8 cellular contexts compared by ENCODE assay signal in the genomic region with DNA sequence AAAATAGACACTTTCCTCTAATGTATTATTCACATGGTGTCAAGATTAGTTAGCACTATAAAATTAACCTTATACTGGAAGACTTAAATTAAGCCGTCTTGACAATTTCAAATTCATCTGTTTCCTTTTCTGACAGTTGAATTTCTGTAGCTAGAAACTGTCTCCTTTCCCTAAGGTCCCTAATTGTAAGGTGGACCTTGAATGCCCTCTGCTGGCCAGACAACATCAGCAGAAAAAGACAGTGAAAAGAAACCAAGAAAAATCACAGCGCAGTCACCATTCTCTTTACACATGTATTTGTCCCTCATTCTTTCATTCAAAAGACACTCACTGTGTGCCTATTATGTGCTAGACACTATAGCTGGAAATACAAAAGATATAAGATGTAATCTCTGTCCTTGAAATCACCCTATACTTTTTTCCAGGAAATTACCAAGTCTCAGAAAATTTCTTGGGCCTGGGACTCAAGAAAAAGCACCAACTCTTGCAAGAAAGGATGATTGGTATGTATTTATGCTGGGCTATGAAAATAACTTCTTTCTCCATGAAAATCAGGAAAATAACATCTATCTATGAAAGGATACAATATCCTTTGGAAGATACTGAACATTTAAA. TPM values are rescaled to one million over a fixed set of nuclear protein-coding genes. Genes with fewer than 3 reads are reported as not detected.
DNase-seq lines count a peak whose midpoint lies in the region; ATAC-seq and TF ChIP-seq lines count a peak whose summit lies in the region.

No MANE protein-coding gene starts in this region.

- H3K79me2 ChIP-seq in Karpas-422 (ENCODE audit: low read length), result no peaks in the 10 kb centered on the region

- H3K9me2 ChIP-seq in Karpas-422 (replicated peaks; ENCODE audit: insufficient read depth, low read length), result no peaks in the 10 kb centered on the region

- H3K36me3 ChIP-seq in Karpas-422 (ENCODE audit: insufficient read depth, low read length), result no peaks in the 10 kb centered on the region
- H3K36me3 ChIP-seq in colonic mucosa, result no peaks in the 10 kb centered on the region
- no peaks in the 10 kb centered on the region for H3K36me3 ChIP-seq in lung (ENCODE audit: control insufficient read depth in 2 of 2, insufficient read depth in 2 of 2, low read length in 2 of 2)

- no peak overlapping the region for H3K9ac ChIP-seq in Karpas-422 (ENCODE audit: low read length)
- no peak overlapping the region for H3K9ac ChIP-seq in colonic mucosa (ENCODE audit: low read depth in 2 of 2, low read length in 2 of 2)

- H3K9me3 ChIP-seq in Karpas-422 (ENCODE audit: low read length) (no peaks in the 10 kb centered on the region), colonic mucosa (no peaks in the 10 kb centered on the region), lung (ENCODE audit: control insufficient read depth in 2 of 2, insufficient read depth in 1 of 2, low read length in 1 of 2) (no peaks in the 10 kb centered on the region)

- TF ChIP-seq CTCF in colonic mucosa (IDR thresholded peaks at IDR 0.05) (peak; percentile 44), lung (IDR thresholded peaks at IDR 0.05; ENCODE audit: control extremely low read depth, extremely low read depth) (peak; percentile 54)

- WGBS in lung, 2 donors, result 21 to 26% methylated on average over 2 of the region's 2 CpGs

- peaks cover 6% of the 10 kb centered on the region for H3K4me1 ChIP-seq in Karpas-422 (ENCODE audit: low read length)
- H3K4me1 ChIP-seq in colonic mucosa, result no peaks in the 10 kb centered on the region
- no peaks in the 10 kb centered on the region for H3K4me1 ChIP-seq in lung (ENCODE audit: control insufficient read depth in 2 of 2, insufficient read depth in 2 of 2, low read length in 2 of 2)

- H3K4me2 ChIP-seq in Karpas-422 (ENCODE audit: low read depth, low read length, poor library complexity, severe bottlenecking), result no peak overlapping the region

- DNase-seq in Daoy (ENCODE audit: low read depth) (peak; percentile 40), Karpas-422 (peak; percentile 79), SKM-1 treated with dmso at 0.1 percent for 144 hours (lab: John Stamatoyannopoulos, UW; ENCODE audit: unreplicated experiment) (peak; percentile 50), colonic mucosa (peak; percentile 34), lung (ENCODE audit: low spot score) (peak; percentile 42), substantia nigra (lab: John Stamatoyannopoulos, UW) (peak in 31 of 49 donors; percentile 0 to 60 (median 12))

- H3K27me3 ChIP-seq in Karpas-422 (ENCODE audit: low read length) (no peaks in the 10 kb centered on the region), colonic mucosa (no peaks in the 10 kb centered on the region), lung (ENCODE audit: control insufficient read depth, insufficient read depth) (no peaks in the 10 kb centered on the region)

- no peaks in the 10 kb centered on the region for H4K20me1 ChIP-seq in Karpas-422 (ENCODE audit: insufficient read depth, low read depth, low read length)

- intact Hi-C loops in colonic mucosa (cut with DNase I), result no loop called here

- no peak overlapping the region for H3K4me3 ChIP-seq in Karpas-422 (ENCODE audit: low read length)
- no peak overlapping the region for H3K4me3 ChIP-seq in colonic mucosa
- no peak overlapping the region for H3K4me3 ChIP-seq in lung

- H3K27ac ChIP-seq in Karpas-422 (ENCODE audit: low read length), result no peak overlapping the region
- H3K27ac ChIP-seq in colonic mucosa, result no peak overlapping the region
- H3K27ac ChIP-seq in lung (ENCODE audit: low read depth in 1 of 2, low read length in 1 of 2), result no peak overlapping the region
- no peak overlapping the region for H3K27ac ChIP-seq in substantia nigra (ENCODE audit: low read depth, low read length, poor library complexity, severe bottlenecking)

- peak; percentile 69 for ATAC-seq in GM19455 (IDR thresholded peaks at IDR 0.05; ENCODE audit: unreplicated experiment)
- no peak for ATAC-seq in lung (ENCODE audit: insufficient read depth, low FRiP score)
- ATAC-seq in GM19467 (IDR thresholded peaks at IDR 0.05; ENCODE audit: unreplicated experiment), result no peak

- no peak overlapping the region for H2AFZ ChIP-seq in Karpas-422 (ENCODE audit: low read length)

RNA-seq across cellular contexts. Expression of gene AMBN, which starts 32.7 kb away (rescaled TPM):
- 0.06 TPM in 1 of 2 replicates, not detected in the other for total RNA-seq in Daoy (2014; rRNA removed; shearing (Covaris generic))
- total RNA-seq in Karpas-422 (2014; rRNA removed; shearing (Covaris generic); ENCODE audit: low replicate concordance), result not detected in 2 replicates
- total RNA-seq in colonic mucosa (not detected), lung (not detected)
- polyA plus RNA-seq in lung, result not detected

RNA-seq across cellular contexts. Expression of gene AMTN, which starts 41.0 kb away (rescaled TPM):
- total RNA-seq in Daoy (2014; rRNA removed; shearing (Covaris generic)), result 98.3 and 106 TPM in 2 replicates
- total RNA-seq in Karpas-422 (2014; rRNA removed; shearing (Covaris generic); ENCODE audit: low replicate concordance), result not detected in 2 replicates
- total RNA-seq in colonic mucosa (not detected), lung (under 1 TPM in 1 of 2 donors, not detected in 1; 0.51 TPM)
- not detected for polyA plus RNA-seq in lung

Comparison
In these comparisons a context has a peak if more than half of its experiments do, and no peak if none do; other contexts are left out.
1. DNase-seq: peak in every context shown above with its lines; median percentile 79 in Karpas-422; 50 in SKM-1 treated with dmso at 0.1 percent for 144 hours; 42 in lung; 40 in Daoy; 34 in colonic mucosa; 12 in substantia nigra.
2. RNA of gene AMTN, which starts 41.0 kb away (total RNA-seq): 98.3 to 106 TPM in Daoy; 0.51 TPM in lung, not detected in Karpas-422 and not detected in colonic mucosa; every median in the first group is over 10 times any median in the second.